In the genomic region with DNA sequence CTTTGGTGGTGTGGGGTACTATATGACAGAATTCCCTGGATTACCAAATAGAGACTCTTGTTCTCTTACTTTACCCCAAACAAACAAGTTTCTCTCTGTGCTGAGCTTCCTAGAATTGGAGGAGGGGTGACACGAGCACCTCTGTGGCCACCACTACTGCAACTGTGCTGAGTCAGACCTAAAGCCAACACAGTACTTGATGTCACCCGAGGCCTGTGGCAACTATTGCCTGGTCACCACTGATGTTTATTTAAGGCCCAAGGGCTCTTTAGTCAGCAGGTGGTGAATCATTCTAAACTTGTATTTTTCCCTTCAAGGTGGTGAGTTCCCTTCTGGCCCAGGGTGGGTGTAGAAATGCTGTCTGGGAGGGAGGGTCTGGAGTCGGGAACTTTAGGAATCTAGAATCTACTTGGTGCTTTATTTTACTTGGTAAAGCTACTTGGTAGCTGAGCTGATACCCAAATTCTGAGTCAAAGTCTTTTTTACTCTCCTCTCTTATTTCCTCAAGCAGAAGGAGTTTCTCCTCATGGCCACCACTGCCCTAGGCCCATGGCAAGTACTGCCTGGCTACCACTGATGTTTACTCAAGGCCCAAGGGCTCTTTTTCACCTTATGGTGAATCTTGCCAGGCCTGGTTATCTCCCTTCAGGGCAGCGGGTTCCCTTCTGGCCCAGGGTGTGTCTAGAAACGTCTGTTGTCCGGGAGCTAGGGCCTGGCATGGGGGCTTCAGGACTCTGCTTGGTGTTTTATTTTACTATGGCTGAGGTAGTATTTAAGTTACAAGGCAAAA, we compare ENCODE assay signal across 9 cellular contexts. TPM values are rescaled to one million over a fixed set of nuclear protein-coding genes. Genes with fewer than 3 reads are reported as not detected.
DNase-seq lines count a peak whose midpoint lies in the region; ATAC-seq and TF ChIP-seq lines count a peak whose summit lies in the region.
"Had no signal": no experiment of that assay in that cellular context is flagged by ENCODE, and none has a peak within 500 bp of the region (broad histone marks: within the 10 kb centered on the region; RNA-seq: fewer than 3 reads in every experiment).

No MANE protein-coding gene starts in this region.

- no peak overlapping the region for H3K4me3 ChIP-seq in CD8-positive, alpha-beta memory T cell (ENCODE audit: low read length)

- peak; percentile 59 for ATAC-seq in HG02759 (IDR thresholded peaks at IDR 0.05; ENCODE audit: unreplicated experiment)

- H3K4me1 Mint-ChIP-seq in CD8-positive, alpha-beta memory T cell, result no peaks in the 10 kb centered on the region

- peaks cover 5% of the 10 kb centered on the region for H3K9me3 ChIP-seq in CD8-positive, alpha-beta memory T cell (ENCODE audit: low read length)

- no peaks in the 10 kb centered on the region for H3K27me3 Mint-ChIP-seq in CD8-positive, alpha-beta memory T cell

- DNase-seq in Caki2 (ENCODE audit: low read depth), result peak; percentile 92
- DNase-seq in SW480 (ENCODE audit: low spot score), result peak; percentile 85
- DNase-seq in NCI-H1092 treated with DMSO at 0.1 percent for 48 hours (lab: John Stamatoyannopoulos, UW), result no peak
- DNase-seq in activated T-cell treated with anti-CD3 and anti-CD28 coated beads, Interleukin-2, amount 50 U/mL, for 1 hour, result no peak
- no peak for DNase-seq in CD8-positive, alpha-beta memory T cell
- DNase-seq in GM10248 (ENCODE audit: extremely low spot score), result no peak

- H3K4me1 ChIP-seq in CD8-positive, alpha-beta memory T cell (ENCODE audit: insufficient read depth, low read length), result no peaks in the 10 kb centered on the region

- no peak for TF ChIP-seq CTCF in GM10248 (IDR thresholded peaks at IDR 0.05; ENCODE audit: control extremely low read depth, extremely low read depth, low read depth, missing control alignments)

- no peaks in the 10 kb centered on the region for H3K36me3 ChIP-seq in CD8-positive, alpha-beta memory T cell (ENCODE audit: insufficient read depth, low read length)

- no peak overlapping the region for H3K27ac Mint-ChIP-seq in CD8-positive, alpha-beta memory T cell
- H3K27ac Mint-ChIP-seq: activated naive CD8-positive, alpha-beta T cell had no signal

- H3K9me3 Mint-ChIP-seq in CD8-positive, alpha-beta memory T cell, result peaks cover 10 to 42% (median 21%) of the 10 kb centered on the region in 5 donors

- peak overlapping the region; percentile 35 for H3K27ac ChIP-seq in layer of hippocampus (ENCODE audit: low read depth, low read length)
- H3K27ac ChIP-seq in CD8-positive, alpha-beta memory T cell (ENCODE audit: low read depth, low read length), result no peak overlapping the region

- H3K36me3 Mint-ChIP-seq in CD8-positive, alpha-beta memory T cell, result no peaks in the 10 kb centered on the region
- H3K36me3 Mint-ChIP-seq: activated naive CD8-positive, alpha-beta T cell had no signal

- no peak overlapping the region for H3K4me3 Mint-ChIP-seq in CD8-positive, alpha-beta memory T cell
- H3K4me3 Mint-ChIP-seq: activated naive CD8-positive, alpha-beta T cell had no signal

- POLR2A ChIA-PET in CD8-positive, alpha-beta memory T cell (lab: Charles Lee), result no interaction called here
- POLR2A ChIA-PET in GM10248 (lab: Yijun Ruan, JAX), result no interaction called here

- in situ Hi-C loops in Caki2 (cut with HindIII; ENCODE audit: low pct_unique_long_range_greater_than_20kb, low sequenced_read_pairs), result no loop called here

- no peaks in the 10 kb centered on the region for H3K27me3 ChIP-seq in layer of hippocampus (ENCODE audit: control insufficient read depth, insufficient read depth, low read length)
- H3K27me3 ChIP-seq in CD8-positive, alpha-beta memory T cell (ENCODE audit: insufficient read depth, low read length, poor library complexity, severe bottlenecking), result no peaks in the 10 kb centered on the region

- CTCF ChIA-PET in CD8-positive, alpha-beta memory T cell (lab: Charles Lee), result no interaction called here
- CTCF ChIA-PET in GM10248 (lab: Yijun Ruan, JAX), result interaction anchor here (1.2 to 2.6 kb wide), 4 partner anchors 9 to 30 kb away, joined by 3 to 11 read pairs (median 4); a partner anchor contains a TSS

RNA-seq across cellular contexts. Expression of a gene that starts 9.8 kb away (rescaled TPM):
- 28.4 TPM in 2 replicates for total RNA-seq in Caki2 (2014; rRNA removed; shearing (Covaris generic); ENCODE audit: low replicate concordance)
- total RNA-seq in CD8-positive, alpha-beta memory T cell, result not detected
- not detected for polyA plus RNA-seq in CD8-positive, alpha-beta memory T cell

Comparison
In these comparisons a context has a peak if more than half of its experiments do, and no peak if none do; other contexts are left out.
1. DNase-seq: peak in Caki2 (single experiment) and SW480 (single experiment); none in NCI-H1092 treated with DMSO at 0.1 percent for 48 hours (single experiment), activated T-cell treated with anti-CD3 and anti-CD28 coated beads, Interleukin-2, amount 50 U/mL, for 1 hour (single experiment), CD8-positive, alpha-beta memory T cell (0 of 5) and GM10248 (single experiment).
2. RNA of a gene that starts 9.8 kb away (total RNA-seq): 28.4 TPM in Caki2; not detected in CD8-positive, alpha-beta memory T cell; every median in the first group is over 10 times any median in the second.